ENCODE assay signal across 13 cellular contexts in the genomic region with DNA sequence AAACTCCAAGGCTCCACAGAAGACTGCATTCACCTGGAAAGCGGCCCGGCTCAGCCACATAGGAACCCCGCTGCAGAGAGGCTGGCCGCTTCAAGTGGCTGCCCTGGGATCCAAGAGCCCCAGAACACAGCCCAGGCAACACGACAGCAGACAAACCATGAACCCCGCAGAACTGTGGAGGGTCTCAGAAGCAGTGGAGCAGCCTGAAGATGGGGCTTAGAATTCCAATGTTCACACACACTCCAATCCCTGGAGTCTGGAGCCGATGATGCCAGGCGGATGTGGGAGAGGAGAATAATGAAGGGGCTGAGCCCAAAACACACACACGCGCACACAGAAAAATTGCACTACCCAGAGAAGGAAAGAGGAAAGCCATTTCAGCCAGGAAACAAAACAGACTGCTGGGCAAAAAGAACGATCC. TPM values are rescaled to one million over a fixed set of nuclear protein-coding genes. Genes with fewer than 3 reads are reported as not detected.
DNase-seq lines count a peak whose midpoint lies in the region; ATAC-seq and TF ChIP-seq lines count a peak whose summit lies in the region.
"Had no signal": no experiment of that assay in that cellular context is flagged by ENCODE, and none has a peak within 500 bp of the region (broad histone marks: within the 10 kb centered on the region; RNA-seq: fewer than 3 reads in every experiment).

No MANE protein-coding gene starts in this region.

- H3K79me1 ChIP-seq in trophoblast cell (ENCODE audit: low read length), result no peaks in the 10 kb centered on the region

- no peak overlapping the region for H3K23ac ChIP-seq in trophoblast cell (ENCODE audit: low read length)

- no peak overlapping the region for H2AK5ac ChIP-seq in trophoblast cell (ENCODE audit: low read length)

- no peaks in the 10 kb centered on the region for H3K9me3 ChIP-seq in smooth muscle cell (replicated peaks; ENCODE audit: low read depth)
- peaks cover 3% of the 10 kb centered on the region for H3K9me3 ChIP-seq in trophoblast cell (ENCODE audit: insufficient read depth, low read depth, low read length)
- H3K9me3 ChIP-seq: gastroesophageal sphincter had no signal

- H2BK5ac ChIP-seq in trophoblast cell (ENCODE audit: low read depth, low read length, poor library complexity), result no peak overlapping the region

- H3K4me1 Mint-ChIP-seq in GM23338, result peaks cover 63% of the 10 kb centered on the region

- H3K36me3 ChIP-seq in GM23338 (ENCODE audit: insufficient read depth) (0 out of 2 replicates have a peak, but pooled peaks cover 6% of the 10 kb centered on the region), smooth muscle cell (ENCODE audit: low read depth) (no peaks in the 10 kb centered on the region), trophoblast cell (ENCODE audit: control insufficient read depth in 1 of 2, insufficient read depth in 2 of 2, low read length in 2 of 2) (peaks cover 6 to 7% of the 10 kb centered on the region in 2 experiments)
- H3K36me3 ChIP-seq: gastroesophageal sphincter had no signal

- peak; percentile 15 for ATAC-seq in GM23338
- no peak for ATAC-seq in HG02970 (IDR thresholded peaks at IDR 0.05; ENCODE audit: low FRiP score, unreplicated experiment)
- no peak for ATAC-seq in HG03139 (IDR thresholded peaks at IDR 0.05; ENCODE audit: unreplicated experiment)
- ATAC-seq: gastroesophageal sphincter, natural killer cell had no signal

- H3K9ac ChIP-seq in smooth muscle cell (ENCODE audit: low read depth) (no peak overlapping the region), trophoblast cell (ENCODE audit: low read length) (no peak overlapping the region)

- no peak overlapping the region for H4K8ac ChIP-seq in trophoblast cell (ENCODE audit: low read depth, low read length)

- H3K4ac ChIP-seq in trophoblast cell (ENCODE audit: low read depth, low read length), result no peak overlapping the region

- DNase-seq in GM23338 (ENCODE audit: low spot score) (no peak), cerebellum (ENCODE audit: low spot score) (peak; percentile 70), islet precursor cell (peak; percentile 29), smooth muscle cell (lab: John Stamatoyannopoulos, UW; ENCODE audit: unreplicated experiment) (no peak), NCI-H446 (lab: John Stamatoyannopoulos, UW) (no peak), trophoblast cell (no peak)
- DNase-seq: activated CD4-positive, alpha-beta T cell treated with anti-CD3 and anti-CD28 coated beads, Interleukin-2, amount 50 U/mL, for 1 hour; activated T-cell treated with anti-CD3 and anti-CD28 coated beads, Interleukin-2, amount 50 U/mL, for 24 hours; natural killer cell had no signal

- no peak overlapping the region for H2BK120ac ChIP-seq in trophoblast cell (ENCODE audit: insufficient read depth, low read length, poor library complexity)

- peaks cover 28% of the 10 kb centered on the region for H3K4me1 ChIP-seq in GM23338 (ENCODE audit: insufficient read depth)
- peaks cover 12% of the 10 kb centered on the region for H3K4me1 ChIP-seq in smooth muscle cell (ENCODE audit: low read depth)
- H3K4me1 ChIP-seq in trophoblast cell (ENCODE audit: control insufficient read depth in 1 of 2, insufficient read depth in 2 of 2, low read length in 2 of 2), result peaks cover 3 to 4% of the 10 kb centered on the region in 2 experiments

- WGBS in smooth muscle cell (ENCODE audit: low lambda C conversion rate), result 70% methylated on average over 11 of the region's 11 CpGs
- WGBS in trophoblast cell (ENCODE audit: extremely low coverage, insufficient coverage, insufficient read length), result no CpG with 5 or more reads among the region's 11 CpGs

- no peak overlapping the region for H2BK12ac ChIP-seq in trophoblast cell (ENCODE audit: low read length)

- H3K4me3 Mint-ChIP-seq in GM23338, result no peak overlapping the region; the same call in 2 of the 3 replicates
- H3K4me3 Mint-ChIP-seq: activated T-cell treated with anti-CD3 and anti-CD28 coated beads, Interleukin-2, amount 50 U/mL, for 24 hours; natural killer cell had no signal

- H3K36me3 Mint-ChIP-seq in GM23338 (ENCODE audit: low read depth), result peaks cover 14% of the 10 kb centered on the region; the same call in 2 of the 3 replicates
- H3K36me3 Mint-ChIP-seq: natural killer cell had no signal

- H3K4me2 ChIP-seq in GM23338, result no peak overlapping the region
- peak overlapping the region; percentile 68 for H3K4me2 ChIP-seq in smooth muscle cell
- H3K4me2 ChIP-seq in trophoblast cell (ENCODE audit: low read length), result no peak overlapping the region

- no peak overlapping the region for H3K14ac ChIP-seq in trophoblast cell (ENCODE audit: low read length)

- H3K4me3 ChIP-seq in GM23338, result no peak overlapping the region
- H3K4me3 ChIP-seq in smooth muscle cell, result no peak overlapping the region
- H3K4me3 ChIP-seq in trophoblast cell (ENCODE audit: low read depth, low read length), result no peak overlapping the region

- H3K18ac ChIP-seq in trophoblast cell (ENCODE audit: low read length), result no peak overlapping the region

- H3F3A ChIP-seq in GM23338 (replicated peaks; ENCODE audit: low read depth) (no peaks in the 10 kb centered on the region), smooth muscle cell (ENCODE audit: low read depth) (no peaks in the 10 kb centered on the region)

- H3K27ac Mint-ChIP-seq in GM23338, result peak overlapping the region; percentile 87
- H3K27ac Mint-ChIP-seq: activated T-cell treated with anti-CD3 and anti-CD28 coated beads, Interleukin-2, amount 50 U/mL, for 24 hours; natural killer cell had no signal

- H3K27me3 ChIP-seq in GM23338 (ENCODE audit: insufficient read depth) (no peaks in the 10 kb centered on the region), smooth muscle cell (ENCODE audit: low read depth) (no peaks in the 10 kb centered on the region), trophoblast cell (ENCODE audit: insufficient read depth, low read length) (no peaks in the 10 kb centered on the region)
- H3K27me3 ChIP-seq: gastroesophageal sphincter had no signal

- H3K27ac ChIP-seq in GM23338 (ENCODE audit: low read depth), result no peak overlapping the region
- peak overlapping the region; percentile 19 for H3K27ac ChIP-seq in smooth muscle cell (ENCODE audit: low read depth)
- H3K27ac ChIP-seq in trophoblast cell (ENCODE audit: low read depth, low read length), result no peak overlapping the region

- no peaks in the 10 kb centered on the region for H3K9me2 ChIP-seq in GM23338 (ENCODE audit: insufficient read depth)

- H3K79me2 ChIP-seq in GM23338 (replicated peaks; ENCODE audit: insufficient read depth) (peaks cover 77% of the 10 kb centered on the region), smooth muscle cell (ENCODE audit: low read depth) (peaks cover 81% of the 10 kb centered on the region), trophoblast cell (ENCODE audit: control insufficient read depth, insufficient read depth, low read length, poor library complexity) (no peaks in the 10 kb centered on the region)

- no peak for TF ChIP-seq CTCF in GM23338 (conservative IDR thresholded peaks at IDR 0.05; ENCODE audit: low read depth in 2 of 2)
- no peak for TF ChIP-seq CTCF in smooth muscle cell (IDR thresholded peaks at IDR 0.05; ENCODE audit: borderline replicate concordance, insufficient read depth, poor library complexity, severe bottlenecking)

- H4K91ac ChIP-seq in trophoblast cell (ENCODE audit: low read depth, low read length), result no peak overlapping the region

- H2AFZ ChIP-seq in GM23338, result no peak overlapping the region
- no peak overlapping the region for H2AFZ ChIP-seq in smooth muscle cell (ENCODE audit: low read depth)
- no peak overlapping the region for H2AFZ ChIP-seq in trophoblast cell (ENCODE audit: insufficient read depth, low read length, poor library complexity)

- peaks cover 10% of the 10 kb centered on the region for H3K27me3 Mint-ChIP-seq in GM23338 (ENCODE audit: insufficient read depth, low read depth, poor library complexity)
- H3K27me3 Mint-ChIP-seq: activated T-cell treated with anti-CD3 and anti-CD28 coated beads, Interleukin-2, amount 50 U/mL, for 24 hours had no signal

- H3K9me3 Mint-ChIP-seq in GM23338, result peaks cover 3% of the 10 kb centered on the region; the same call in 2 of the 3 replicates
- H3K9me3 Mint-ChIP-seq: natural killer cell had no signal

- no peak overlapping the region for H4K12ac ChIP-seq in trophoblast cell (ENCODE audit: low read depth, low read length)

- H4K20me1 ChIP-seq in GM23338 (replicated peaks; ENCODE audit: insufficient read depth), result peaks cover 24% of the 10 kb centered on the region
- H4K20me1 ChIP-seq in smooth muscle cell (ENCODE audit: low read depth), result peaks cover 87% of the 10 kb centered on the region

TF ChIP-seq in GM23338, 12 proteins besides CTCF, POLR2A, EP300 and RAD21 (continues in another document):
- no peak for TF ChIP-seq EZH2 (IDR thresholded peaks at IDR 0.05; ENCODE audit: low read depth, unreplicated experiment)

RNA-seq across cellular contexts. Expression of a gene that starts 52.4 kb away (rescaled TPM):
- 22.9 and 31.2 TPM in 2 replicates for total RNA-seq in GM23338 (2014; rRNA removed; shearing (Covaris generic))
- polyA plus RNA-seq in GM23338 (2016; fragmentation: Nextera tagmentation; extraction: Ambion mirVana) (15.0 and 18.0 TPM in 2 replicates), smooth muscle cell (10.7 and 15.0 TPM in 2 replicates)
- total RNA-seq in cerebellum (26.9 TPM), smooth muscle cell (12.2 and 13.9 TPM in 2 replicates)
- 11.3 TPM in 2 replicates for polyA plus RNA-seq in trophoblast cell (2013)
- total RNA-seq: HT-29 had no signal

Comparison
In these comparisons a context has a peak if more than half of its experiments do, and no peak if none do; other contexts are left out.
1. DNase-seq: peak in cerebellum (single experiment) and islet precursor cell (single experiment); none in GM23338 (single experiment), smooth muscle cell (single experiment), NCI-H446 (0 of 2) and trophoblast cell (0 of 2).